ENCODE assay signal across 2 cellular contexts in the genomic region with DNA sequence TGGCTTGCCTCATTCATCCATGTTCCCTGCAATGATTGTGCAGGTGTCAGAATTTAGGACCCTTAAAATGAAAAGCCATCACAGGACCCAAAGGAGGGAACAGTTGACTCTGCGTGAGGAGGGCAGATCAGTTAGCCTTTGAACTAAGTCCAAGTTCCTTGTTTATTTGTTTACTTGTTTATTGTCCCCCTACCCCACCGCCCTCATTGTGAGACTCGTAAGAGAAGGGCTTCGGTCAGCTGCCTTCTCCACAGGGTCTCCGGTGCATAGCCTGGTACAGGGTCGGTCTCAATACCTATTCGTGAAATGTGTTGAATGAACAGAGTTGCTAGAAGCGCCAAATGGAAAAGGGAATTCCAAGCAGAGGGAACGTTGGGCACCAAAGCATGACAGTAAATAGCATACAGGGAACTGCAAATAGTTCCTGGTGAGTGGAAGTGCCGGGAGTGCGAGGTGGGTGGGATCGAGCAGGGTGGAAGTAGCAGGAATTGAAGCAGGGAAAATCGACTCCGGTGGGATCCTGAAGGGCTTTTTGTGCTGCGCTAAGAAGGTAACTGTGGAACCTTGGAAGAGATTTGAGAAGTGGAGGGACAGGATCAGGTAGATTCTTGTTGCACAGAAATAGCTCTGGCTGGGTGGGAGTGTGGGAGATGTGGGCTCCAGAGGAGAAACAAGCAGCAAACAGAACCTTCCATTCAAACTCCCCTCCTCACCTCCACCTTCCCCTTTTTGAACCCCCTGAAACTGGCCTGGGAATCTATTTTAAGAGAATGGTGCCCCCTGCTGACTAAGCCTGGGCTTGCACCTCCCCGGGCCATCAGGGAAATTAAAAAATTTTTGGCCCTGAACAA.
TF ChIP-seq lines count a peak whose summit lies in the region.

No MANE protein-coding gene starts in this region.

TF ChIP-seq in A549, 52 proteins besides CTCF, POLR2A, EP300 and RAD21 (continued from another document):
- TF ChIP-seq, protein P1, sequence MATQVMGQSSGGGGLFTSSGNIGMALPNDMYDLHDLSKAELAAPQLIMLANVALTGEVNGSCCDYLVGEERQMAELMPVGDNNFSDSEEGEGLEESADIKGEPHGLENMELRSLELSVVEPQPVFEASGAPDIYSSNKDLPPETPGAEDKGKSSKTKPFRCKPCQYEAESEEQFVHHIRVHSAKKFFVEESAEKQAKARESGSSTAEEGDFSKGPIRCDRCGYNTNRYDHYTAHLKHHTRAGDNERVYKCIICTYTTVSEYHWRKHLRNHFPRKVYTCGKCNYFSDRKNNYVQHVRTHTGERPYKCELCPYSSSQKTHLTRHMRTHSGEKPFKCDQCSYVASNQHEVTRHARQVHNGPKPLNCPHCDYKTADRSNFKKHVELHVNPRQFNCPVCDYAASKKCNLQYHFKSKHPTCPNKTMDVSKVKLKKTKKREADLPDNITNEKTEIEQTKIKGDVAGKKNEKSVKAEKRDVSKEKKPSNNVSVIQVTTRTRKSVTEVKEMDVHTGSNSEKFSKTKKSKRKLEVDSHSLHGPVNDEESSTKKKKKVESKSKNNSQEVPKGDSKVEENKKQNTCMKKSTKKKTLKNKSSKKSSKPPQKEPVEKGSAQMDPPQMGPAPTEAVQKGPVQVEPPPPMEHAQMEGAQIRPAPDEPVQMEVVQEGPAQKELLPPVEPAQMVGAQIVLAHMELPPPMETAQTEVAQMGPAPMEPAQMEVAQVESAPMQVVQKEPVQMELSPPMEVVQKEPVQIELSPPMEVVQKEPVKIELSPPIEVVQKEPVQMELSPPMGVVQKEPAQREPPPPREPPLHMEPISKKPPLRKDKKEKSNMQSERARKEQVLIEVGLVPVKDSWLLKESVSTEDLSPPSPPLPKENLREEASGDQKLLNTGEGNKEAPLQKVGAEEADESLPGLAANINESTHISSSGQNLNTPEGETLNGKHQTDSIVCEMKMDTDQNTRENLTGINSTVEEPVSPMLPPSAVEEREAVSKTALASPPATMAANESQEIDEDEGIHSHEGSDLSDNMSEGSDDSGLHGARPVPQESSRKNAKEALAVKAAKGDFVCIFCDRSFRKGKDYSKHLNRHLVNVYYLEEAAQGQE (IDR thresholded peaks at IDR 0.05): no peak
- peak; percentile 99 for TF ChIP-seq SMC3 (IDR thresholded peaks at IDR 0.05)

TF ChIP-seq in neural cell, 6 proteins besides CTCF, POLR2A, EP300 and RAD21 (continued from another document):
- TF ChIP-seq, protein P1 (IDR thresholded peaks at IDR 0.05; ENCODE audit: borderline replicate concordance): no peak
